ENCODE assay signal across 31 cellular contexts in the genomic region with DNA sequence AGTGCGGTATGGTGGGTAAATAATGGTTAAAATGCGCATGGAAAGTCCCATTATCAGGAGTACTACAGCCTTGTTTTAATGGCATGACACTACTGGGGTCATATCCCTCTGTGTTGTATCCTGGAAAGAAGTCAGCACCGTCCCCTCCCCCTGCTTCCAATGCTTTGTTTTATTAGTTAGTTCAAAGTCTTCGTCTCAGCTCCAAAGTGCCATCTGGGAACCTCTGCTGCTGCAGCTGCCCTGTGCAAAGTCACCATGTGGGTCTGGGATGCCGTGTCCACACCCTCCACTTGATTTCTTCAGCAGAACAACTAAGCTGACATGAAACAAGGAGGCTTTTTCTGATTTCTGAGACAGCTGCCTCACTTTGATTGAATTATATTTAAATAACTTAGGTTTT. TPM values are rescaled to one million over a fixed set of nuclear protein-coding genes. Genes with fewer than 3 reads are reported as not detected.
"Had no signal": no experiment of that assay in that cellular context is flagged by ENCODE, and none has a peak within 500 bp of the region (broad histone marks: within the 10 kb centered on the region; RNA-seq: fewer than 3 reads in every experiment).

No MANE protein-coding gene starts in this region.

- H3K27me3 ChIP-seq: ascending aorta, body of pancreas, MG63 had no signal

- H3K9me3 ChIP-seq: ascending aorta, body of pancreas had no signal

- H3K4me1 ChIP-seq: ascending aorta, body of pancreas had no signal

- FAIRE-seq: bronchial epithelial cell, TTC549 had no signal

- ATAC-seq: activated naive CD4-positive, alpha-beta T cell treated with anti-CD3 and anti-CD28 coated beads, Interleukin-2, amount 50 U/mL, for 72 hours; activated naive CD8-positive, alpha-beta T cell treated with anti-CD3 and anti-CD28 coated beads, Interleukin-2, amount 50 U/mL, for 24 hours; activated T-cell treated with anti-CD3 and anti-CD28 coated beads, Interleukin-2, amount 50 U/mL, for 4 hours; body of pancreas; Right ventricle myocardium inferior; T-cell had no signal

- H3K36me3 ChIP-seq: ascending aorta, MG63 had no signal

- H3K27ac ChIP-seq: ascending aorta, body of pancreas, SK-N-MC, VCaP had no signal

- H3K4me3 ChIP-seq: ascending aorta, body of pancreas, MG63, SK-N-MC had no signal

- DNase-seq: activated CD4-positive, alpha-beta memory T cell treated with anti-CD3 and anti-CD28 coated beads for 36 hours; activated CD4-positive, alpha-beta T cell treated with anti-CD3 and anti-CD28 coated beads, Interleukin-2, amount 10 ng/mL, durations not matched to agents 7 days and 5 days; activated CD4-positive, CD25-positive, alpha-beta regulatory T cell; activated CD8-positive, alpha-beta memory T cell treated with anti-CD3 and anti-CD28 coated beads for 24 hours; activated effector memory CD4-positive, alpha-beta T cell treated with anti-CD3 and anti-CD28 coated beads, Interleukin-2, amount 50 U/mL, for 16 hours; activated naive CD4-positive, alpha-beta T cell treated with Interleukin-2 at 50 U/mL for 16 hours; activated naive CD8-positive, alpha-beta T cell treated with anti-CD3 and anti-CD28 coated beads, Interleukin-2, amount 50 U/mL, for 24 hours; activated T-cell treated with anti-CD3 and anti-CD28 coated beads, Interleukin-2, amount 50 U/mL, for 4 hours; amniotic stem cell; body of pancreas; MG63; MV-4-11; NCI-H1092 treated with DMSO at 0.1 percent for 48 hours; NCI-H1417 treated with DMSO at 0.1 percent for 48 hours; NCI-H1694; NCI-H2029; NCI-H2227 treated with DMSO at 0.1 percent for 48 hours; NCI-H446 treated with DMSO at 0.1 percent for 48 hours; NCI-H526 treated with DMSO at 0.1 percent for 48 hours; RPMI8226; T-cell; T-helper 2 cell; T1000 had no signal

RNA-seq across cellular contexts. Expression of a gene that starts 29.5 kb away (rescaled TPM):
- total RNA-seq: activated CD4-positive, alpha-beta memory T cell treated with anti-CD3 and anti-CD28 coated beads for 36 hours; OCI-LY7 had no signal
